15 cellular contexts compared by ENCODE assay signal in genomic region chr10:124558339-124558685, GRCh38.
A peak's percentile ranks its signal among the peaks of the same experiment; 100 is the strongest.
DNase-seq lines count a peak whose midpoint lies in the region; ATAC-seq and TF ChIP-seq lines count a peak whose summit lies in the region.
"Had no signal": no experiment of that assay in that cellular context is flagged by ENCODE, and none has a peak within 500 bp of the region (broad histone marks: within the 10 kb centered on the region; RNA-seq: fewer than 3 reads in every experiment).

No MANE protein-coding gene starts in this region.

- no peak overlapping the region for H3K4me3 ChIP-seq in left ventricle myocardium inferior
- H3K4me3 ChIP-seq in mesenchymal stem cell (ENCODE audit: insufficient read depth in 1 of 2, low read depth in 1 of 2, low read length in 2 of 2) = peak overlapping the region in 1 of 2 experiments; percentile 49
- no peak overlapping the region for H3K4me3 ChIP-seq in stomach smooth muscle (ENCODE audit: low read length in 2 of 2)
- H3K4me3 ChIP-seq: HAP-1 had no signal

- intact Hi-C loops in left ventricle myocardium inferior (cut with micrococcal nuclease) (no loop called here), cardiac septum (cut with DNase I) (loop anchor here (2.0 kb wide), 1 partner anchor 64 kb away; no protein-coding TSS in a partner anchor)

- H2BK120ac ChIP-seq in mesenchymal stem cell (ENCODE audit: low read depth, low read length) = no peak overlapping the region

- H3K9me3 ChIP-seq in left ventricle myocardium inferior (replicated peaks) (no peaks in the 10 kb centered on the region), mesenchymal stem cell (ENCODE audit: control insufficient read depth, low read length) (no peaks in the 10 kb centered on the region), stomach smooth muscle (ENCODE audit: control insufficient read depth in 2 of 2, low read length in 2 of 2) (no peaks in the 10 kb centered on the region)
- H3K9me3 ChIP-seq: HAP-1 had no signal

- H3K9ac ChIP-seq in mesenchymal stem cell (ENCODE audit: low read length) (no peak overlapping the region), stomach smooth muscle (ENCODE audit: low read length in 2 of 2) (no peak overlapping the region)

- no peak overlapping the region for H2BK5ac ChIP-seq in mesenchymal stem cell (ENCODE audit: low read depth, low read length, poor library complexity, severe bottlenecking)

- no peak overlapping the region for H3K23ac ChIP-seq in mesenchymal stem cell (ENCODE audit: low read length in 2 of 2)

- H2BK12ac ChIP-seq in mesenchymal stem cell (ENCODE audit: low read length in 2 of 2) = peak overlapping the region in 1 of 2 experiments; percentile 51

- peak overlapping the region in 1 of 2 experiments; percentile 69 for H3K18ac ChIP-seq in mesenchymal stem cell (ENCODE audit: low read depth in 1 of 2, low read length in 2 of 2)

- TF ChIP-seq CTCF in left ventricle myocardium inferior (IDR thresholded peaks at IDR 0.05; ENCODE audit: borderline replicate concordance) = no peak

- no peak for ATAC-seq in GM21447 (IDR thresholded peaks at IDR 0.05; ENCODE audit: unreplicated experiment)
- ATAC-seq: Panc1 had no signal

- peak overlapping the region; percentile 84 for H4K91ac ChIP-seq in mesenchymal stem cell (ENCODE audit: low read length)

- no peak overlapping the region for H2AK5ac ChIP-seq in mesenchymal stem cell (ENCODE audit: low read length, severe bottlenecking)

- no peak overlapping the region for H4K8ac ChIP-seq in mesenchymal stem cell (ENCODE audit: low read length)

- peaks cover 43% of the 10 kb centered on the region for H3K4me1 ChIP-seq in left ventricle myocardium inferior
- peaks cover 5% of the 10 kb centered on the region for H3K4me1 ChIP-seq in mesenchymal stem cell (ENCODE audit: control insufficient read depth, insufficient read depth, low read depth, low read length)
- H3K4me1 ChIP-seq in stomach smooth muscle (ENCODE audit: control insufficient read depth, insufficient read depth, low read length) = peaks cover 34% of the 10 kb centered on the region
- H3K4me1 ChIP-seq: HAP-1 had no signal

- no peak overlapping the region for H2AFZ ChIP-seq in mesenchymal stem cell (ENCODE audit: low read depth, low read length)

- peak overlapping the region in 1 of 2 experiments; percentile 86 for H3K14ac ChIP-seq in mesenchymal stem cell (ENCODE audit: low read length in 2 of 2)

- no peak overlapping the region for H2BK15ac ChIP-seq in mesenchymal stem cell (ENCODE audit: low read depth, poor library complexity, severe bottlenecking)

- no peak for DNase-seq in left ventricle myocardium inferior
- no peak for DNase-seq in cardiac septum (ENCODE audit: low spot score)
- no peak for DNase-seq in mesenchymal stem cell
- no peak for DNase-seq in NK-92 (lab: John Stamatoyannopoulos, UW; ENCODE audit: unreplicated experiment)
- DNase-seq in AG20443 (ENCODE audit: low spot score) = no peak
- DNase-seq in activated CD4-positive, alpha-beta T cell treated with anti-CD3 and anti-CD28 coated beads, Interleukin-2, amount 50 U/mL, for 4 hours = no peak
- DNase-seq: DMS 273 treated with DMSO at 0.1 percent for 48 hours, NCI-H1417 treated with DMSO at 0.1 percent for 48 hours, NCI-H2029, NCI-H510A, NCI-H82 had no signal

- no peak overlapping the region for H3K4me2 ChIP-seq in mesenchymal stem cell (ENCODE audit: low read length, poor library complexity, severe bottlenecking)

- no peaks in the 10 kb centered on the region for H3K79me1 ChIP-seq in mesenchymal stem cell (replicated peaks; ENCODE audit: low read length, poor library complexity, severe bottlenecking)

- H3K27me3 ChIP-seq in left ventricle myocardium inferior (ENCODE audit: low read depth) (no peaks in the 10 kb centered on the region), mesenchymal stem cell (ENCODE audit: control insufficient read depth in 1 of 2, insufficient read depth in 1 of 2, low read length in 2 of 2) (peaks cover 0 to 18% of the 10 kb centered on the region in 2 experiments), stomach smooth muscle (ENCODE audit: control insufficient read depth in 1 of 2, insufficient read depth in 2 of 2, low read length in 2 of 2) (no peaks in the 10 kb centered on the region)

- H3K4ac ChIP-seq in mesenchymal stem cell (ENCODE audit: low read depth in 1 of 2, low read length in 2 of 2) = peak overlapping the region in 1 of 2 experiments; percentile 1

- WGBS in mesenchymal stem cell = 89% methylated on average over 11 of the region's 11 CpGs

- peak overlapping the region; percentile 94 for H3K27ac ChIP-seq in left ventricle myocardium inferior (replicated peaks)
- H3K27ac ChIP-seq in mesenchymal stem cell (ENCODE audit: low read length, poor library complexity, severe bottlenecking) = no peak overlapping the region
- peak overlapping the region; percentile 80 for H3K27ac ChIP-seq in stomach smooth muscle (ENCODE audit: low read length)

- H3K36me3 ChIP-seq in left ventricle myocardium inferior (no peaks in the 10 kb centered on the region), mesenchymal stem cell (ENCODE audit: control insufficient read depth in 1 of 2, insufficient read depth in 2 of 2, low read depth in 1 of 2, low read length in 2 of 2) (no peaks in the 10 kb centered on the region), stomach smooth muscle (ENCODE audit: control insufficient read depth in 2 of 2, insufficient read depth in 2 of 2, low read length in 2 of 2) (no peaks in the 10 kb centered on the region)
- H3K36me3 ChIP-seq: HAP-1 had no signal
